In genomic region chr1:57112148-57112547, GRCh38 we compare ENCODE assay signal across 26 cellular contexts.
DNase-seq lines count a peak whose midpoint lies in the region; ATAC-seq, FAIRE-seq and TF ChIP-seq lines count a peak whose summit lies in the region.
"Had no signal": no experiment of that assay in that cellular context is flagged by ENCODE, and none has a peak within 500 bp of the region (broad histone marks: within the 10 kb centered on the region; RNA-seq: fewer than 3 reads in every experiment).

No MANE protein-coding gene starts in this region.

- intact Hi-C loops in adrenal gland (cut with DNase I): no loop called here

- H3K9ac ChIP-seq in keratinocyte (ENCODE audit: control insufficient read depth, extremely low read depth, insufficient read depth, low read length): no peak overlapping the region

- no peak for TF ChIP-seq POLR2A in adrenal gland (IDR thresholded peaks at IDR 0.05)

- H3K27me3 ChIP-seq in keratinocyte (ENCODE audit: control insufficient read depth, extremely low read depth, insufficient read depth, low read length) (no peaks in the 10 kb centered on the region), adrenal gland (no peaks in the 10 kb centered on the region)
- H3K27me3 ChIP-seq: esophagus muscularis mucosa, MG63, ovary, thyroid gland had no signal

- H3K9me1 ChIP-seq in keratinocyte (ENCODE audit: control insufficient read depth, extremely low read depth, insufficient read depth, low read length): no peaks in the 10 kb centered on the region

- H2AFZ ChIP-seq in keratinocyte (ENCODE audit: control insufficient read depth, low read length): no peak overlapping the region

- DNase-seq in G401 (ENCODE audit: low spot score): peak; percentile 40
- DNase-seq in NCI-H146 treated with DMSO at 0.1 percent for 48 hours (lab: John Stamatoyannopoulos, UW; ENCODE audit: unreplicated experiment): peak; percentile 53
- DNase-seq in cerebellum (ENCODE audit: low spot score): peak; percentile 13
- DNase-seq in keratinocyte (ENCODE audit: low read depth, low spot score): no peak
- no peak for DNase-seq in SIG-M5 treated with dmso at 0.1 percent for 504 hours (lab: John Stamatoyannopoulos, UW; ENCODE audit: unreplicated experiment)
- DNase-seq in adrenal gland: no peak
- DNase-seq in T-helper 2 cell: no peak
- DNase-seq: activated CD4-positive, alpha-beta T cell treated with anti-CD3 and anti-CD28 coated beads, Interleukin-2, amount 10 ng/mL, durations not matched to agents 24 days and 14 days; CD4-positive, alpha-beta memory T cell; central memory CD4-positive, alpha-beta T cell; MG63; naive B cell; NCI-H1694 treated with DMSO at 0.1 percent for 48 hours; NCI-H446 treated with DMSO at 0.1 percent for 48 hours; NK-92 treated with Interleukin-12 subunit alpha and Interleukin-12 subunit beta, amount 100 ng/mL, for 24 hours; ovary; stimulated activated naive B cell treated with anti-CD40 and anti-IgM and Interleukin-4, amounts not matched to agents 10 μg/mL and 1 μg/mL and 100 μg/mL, for 72 hours; thyroid gland had no signal

- H3K4me3 ChIP-seq in keratinocyte (ENCODE audit: control insufficient read depth in 2 of 3, extremely low read depth in 1 of 3, insufficient read depth in 2 of 3, low read depth in 1 of 3, low read length in 3 of 3): no peak overlapping the region
- H3K4me3 ChIP-seq in adrenal gland: no peak overlapping the region
- H3K4me3 ChIP-seq: esophagus muscularis mucosa, MG63, ovary, thyroid gland had no signal

- H3K36me3 ChIP-seq in keratinocyte (ENCODE audit: control insufficient read depth in 2 of 2, extremely low read depth in 1 of 2, insufficient read depth in 2 of 2, low read length in 2 of 2): no peaks in the 10 kb centered on the region
- H3K36me3 ChIP-seq in adrenal gland (replicated peaks in 1 of 2): no peaks in the 10 kb centered on the region
- H3K36me3 ChIP-seq: esophagus muscularis mucosa, MG63, ovary, thyroid gland had no signal

- dilution Hi-C loops in keratinocyte (cut with MboI; ENCODE audit: extremely low pct_ligation_motif_present, low sequenced_read_pairs): no loop called here

- H3K27ac ChIP-seq in keratinocyte (ENCODE audit: control insufficient read depth, insufficient read depth, low read length) (no peak overlapping the region), adrenal gland (no peak overlapping the region)
- H3K27ac ChIP-seq: esophagus muscularis mucosa, ovary, thyroid gland had no signal

- peak; percentile 84 for FAIRE-seq in keratinocyte (lab: Jason Lieb, UNC)
- FAIRE-seq: H54, HepG2, islet of Langerhans, TTC549 had no signal

- no peaks in the 10 kb centered on the region for H3K9me3 ChIP-seq in keratinocyte (ENCODE audit: control insufficient read depth, low read depth, low read length)
- no peaks in the 10 kb centered on the region for H3K9me3 ChIP-seq in adrenal gland (replicated peaks in 1 of 3)
- H3K9me3 ChIP-seq: esophagus muscularis mucosa, MG63, ovary, thyroid gland had no signal

- H4K20me1 ChIP-seq in keratinocyte (ENCODE audit: control insufficient read depth, extremely low read depth, insufficient read depth, low read length): no peaks in the 10 kb centered on the region

- H3K4me2 ChIP-seq in keratinocyte (ENCODE audit: control insufficient read depth, extremely low read depth, insufficient read depth, low read depth, low read length): no peak overlapping the region

- in situ Hi-C loops in G401 (cut with HindIII; ENCODE audit: low sequenced_read_pairs): no loop called here

- no peaks in the 10 kb centered on the region for H3K79me2 ChIP-seq in keratinocyte (ENCODE audit: control insufficient read depth, insufficient read depth, low read length)

- WGBS in adrenal gland, 4 donors: 69 to 92% (median 83%) methylated on average over 2 of the region's 2 CpGs

- no peak for TF ChIP-seq CTCF in keratinocyte (optimal IDR thresholded peaks at IDR 0.05 in 1 of 3, IDR thresholded peaks at IDR 0.05 in 1 of 3, conservative IDR thresholded peaks at IDR 0.05 in 1 of 3; ENCODE audit: extremely low read depth in 1 of 3, insufficient read depth in 2 of 3, low read length in 3 of 3)
- TF ChIP-seq CTCF in adrenal gland (IDR thresholded peaks at IDR 0.05): no peak

- H3K4me1 ChIP-seq in keratinocyte (ENCODE audit: control insufficient read depth, extremely low read depth, insufficient read depth, low read length): no peaks in the 10 kb centered on the region
- H3K4me1 ChIP-seq in adrenal gland (replicated peaks in 1 of 2): no peaks in the 10 kb centered on the region
- H3K4me1 ChIP-seq: thyroid gland had no signal

- no peak for ATAC-seq in GM21381 (IDR thresholded peaks at IDR 0.05; ENCODE audit: unreplicated experiment)
- ATAC-seq: activated T-helper 17 cell treated with anti-CD3 and anti-CD28 coated beads, Interleukin-2, amount 50 U/mL, for 72 hours; HepG2; sciatic nerve; stimulated activated naive B cell treated with anti-CD40 and anti-IgM and Interleukin-4, amounts not matched to agents 10 μg/mL and 1 μg/mL and 100 μg/mL, for 72 hours had no signal

Comparison
In these comparisons a context has a peak if more than half of its experiments do, and no peak if none do; other contexts are left out.
1. DNase-seq: peak in G401 (single experiment), NCI-H146 treated with DMSO at 0.1 percent for 48 hours (single experiment) and cerebellum (single experiment); none in keratinocyte (single experiment), SIG-M5 treated with dmso at 0.1 percent for 504 hours (single experiment), adrenal gland (0 of 7) and T-helper 2 cell (0 of 5).